In the genomic region with DNA sequence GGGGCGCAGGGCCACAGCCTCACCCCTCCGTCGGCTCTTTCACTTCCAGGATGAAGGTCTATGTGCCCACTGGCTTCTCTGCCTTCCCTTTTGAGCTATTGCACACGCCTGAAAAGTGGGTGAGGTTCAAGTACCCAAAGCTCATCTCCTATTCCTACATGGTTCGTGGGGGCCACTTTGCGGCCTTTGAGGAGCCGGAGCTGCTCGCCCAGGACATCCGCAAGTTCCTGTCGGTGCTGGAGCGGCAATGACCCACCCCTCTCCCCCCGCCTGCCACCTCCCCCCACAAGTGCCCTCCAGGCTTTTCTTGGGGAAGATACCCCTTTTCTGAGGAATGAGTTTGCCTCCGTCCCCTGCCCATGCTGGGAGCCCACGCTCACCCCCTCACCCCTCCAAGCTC, we compare ENCODE assay signal across 1 cellular context.
TF ChIP-seq lines count a peak whose summit lies in the region.

No MANE protein-coding gene starts in this region.

TF ChIP-seq in SK-N-SH, 30 proteins besides CTCF, POLR2A, EP300 and RAD21:
- TF ChIP-seq, protein P1, sequence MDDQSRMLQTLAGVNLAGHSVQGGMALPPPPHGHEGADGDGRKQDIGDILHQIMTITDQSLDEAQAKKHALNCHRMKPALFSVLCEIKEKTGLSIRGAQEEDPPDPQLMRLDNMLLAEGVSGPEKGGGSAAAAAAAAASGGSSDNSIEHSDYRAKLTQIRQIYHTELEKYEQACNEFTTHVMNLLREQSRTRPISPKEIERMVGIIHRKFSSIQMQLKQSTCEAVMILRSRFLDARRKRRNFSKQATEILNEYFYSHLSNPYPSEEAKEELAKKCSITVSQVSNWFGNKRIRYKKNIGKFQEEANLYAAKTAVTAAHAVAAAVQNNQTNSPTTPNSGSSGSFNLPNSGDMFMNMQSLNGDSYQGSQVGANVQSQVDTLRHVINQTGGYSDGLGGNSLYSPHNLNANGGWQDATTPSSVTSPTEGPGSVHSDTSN (IDR thresholded peaks at IDR 0.05): no peak
- TF ChIP-seq SMC3 (IDR thresholded peaks at IDR 0.05; ENCODE audit: low read depth, low read length) (no peak), CHD2 (IDR thresholded peaks at IDR 0.05; ENCODE audit: low read length, partially characterized antibody) (no peak), JUND (IDR thresholded peaks at IDR 0.05) (no peak), GATA2 (CRISPR knock-in tag; IDR thresholded peaks at IDR 0.05) (no peak)
- TF ChIP-seq, protein P2, sequence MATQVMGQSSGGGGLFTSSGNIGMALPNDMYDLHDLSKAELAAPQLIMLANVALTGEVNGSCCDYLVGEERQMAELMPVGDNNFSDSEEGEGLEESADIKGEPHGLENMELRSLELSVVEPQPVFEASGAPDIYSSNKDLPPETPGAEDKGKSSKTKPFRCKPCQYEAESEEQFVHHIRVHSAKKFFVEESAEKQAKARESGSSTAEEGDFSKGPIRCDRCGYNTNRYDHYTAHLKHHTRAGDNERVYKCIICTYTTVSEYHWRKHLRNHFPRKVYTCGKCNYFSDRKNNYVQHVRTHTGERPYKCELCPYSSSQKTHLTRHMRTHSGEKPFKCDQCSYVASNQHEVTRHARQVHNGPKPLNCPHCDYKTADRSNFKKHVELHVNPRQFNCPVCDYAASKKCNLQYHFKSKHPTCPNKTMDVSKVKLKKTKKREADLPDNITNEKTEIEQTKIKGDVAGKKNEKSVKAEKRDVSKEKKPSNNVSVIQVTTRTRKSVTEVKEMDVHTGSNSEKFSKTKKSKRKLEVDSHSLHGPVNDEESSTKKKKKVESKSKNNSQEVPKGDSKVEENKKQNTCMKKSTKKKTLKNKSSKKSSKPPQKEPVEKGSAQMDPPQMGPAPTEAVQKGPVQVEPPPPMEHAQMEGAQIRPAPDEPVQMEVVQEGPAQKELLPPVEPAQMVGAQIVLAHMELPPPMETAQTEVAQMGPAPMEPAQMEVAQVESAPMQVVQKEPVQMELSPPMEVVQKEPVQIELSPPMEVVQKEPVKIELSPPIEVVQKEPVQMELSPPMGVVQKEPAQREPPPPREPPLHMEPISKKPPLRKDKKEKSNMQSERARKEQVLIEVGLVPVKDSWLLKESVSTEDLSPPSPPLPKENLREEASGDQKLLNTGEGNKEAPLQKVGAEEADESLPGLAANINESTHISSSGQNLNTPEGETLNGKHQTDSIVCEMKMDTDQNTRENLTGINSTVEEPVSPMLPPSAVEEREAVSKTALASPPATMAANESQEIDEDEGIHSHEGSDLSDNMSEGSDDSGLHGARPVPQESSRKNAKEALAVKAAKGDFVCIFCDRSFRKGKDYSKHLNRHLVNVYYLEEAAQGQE (IDR thresholded peaks at IDR 0.05; ENCODE audit: low read depth, low read length): no peak
